ENCODE assay signal across 1 cellular context in the genomic region with DNA sequence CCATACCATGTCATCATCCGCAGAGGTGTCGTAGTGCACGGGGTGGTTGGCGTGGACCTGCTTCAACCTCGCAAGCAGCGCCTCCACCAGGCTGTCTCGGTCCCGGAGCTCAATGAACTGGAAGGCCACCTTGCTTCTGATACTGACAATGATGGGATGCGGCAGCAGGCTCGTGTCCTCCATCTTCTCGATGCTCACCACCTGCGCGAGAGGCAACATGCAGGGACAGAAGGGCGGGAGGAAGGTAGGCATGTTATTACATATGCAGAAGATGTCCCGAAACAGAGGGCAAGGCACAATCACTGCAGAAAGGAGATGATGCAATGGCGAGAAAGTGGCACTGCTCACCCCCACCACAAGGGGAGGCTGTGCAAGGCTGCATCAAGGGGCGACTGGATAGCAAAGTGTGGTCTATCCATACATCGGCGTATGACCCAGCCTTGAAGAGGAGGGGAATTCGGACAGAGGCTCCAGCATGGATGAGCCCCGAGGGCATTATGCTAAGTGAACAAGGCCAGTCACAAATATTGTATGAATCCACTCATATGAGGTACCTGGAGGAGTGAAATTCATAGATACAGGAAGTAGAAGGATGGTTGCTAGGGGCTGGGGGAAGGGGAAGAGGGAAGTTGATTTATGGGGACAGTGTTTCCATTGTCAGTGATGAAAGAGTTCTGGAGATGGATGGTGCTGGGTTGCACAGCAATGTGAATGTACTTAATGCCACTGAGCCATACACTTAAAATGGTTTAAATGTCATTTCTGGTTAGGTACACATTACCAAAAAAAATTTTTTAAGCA.
TF ChIP-seq lines count a peak whose summit lies in the region.

No MANE protein-coding gene starts in this region.

TF ChIP-seq in HepG2, 621 proteins besides CTCF, POLR2A, EP300 and RAD21 (continued from another document and continues in another):
- TF ChIP-seq, protein P1, sequence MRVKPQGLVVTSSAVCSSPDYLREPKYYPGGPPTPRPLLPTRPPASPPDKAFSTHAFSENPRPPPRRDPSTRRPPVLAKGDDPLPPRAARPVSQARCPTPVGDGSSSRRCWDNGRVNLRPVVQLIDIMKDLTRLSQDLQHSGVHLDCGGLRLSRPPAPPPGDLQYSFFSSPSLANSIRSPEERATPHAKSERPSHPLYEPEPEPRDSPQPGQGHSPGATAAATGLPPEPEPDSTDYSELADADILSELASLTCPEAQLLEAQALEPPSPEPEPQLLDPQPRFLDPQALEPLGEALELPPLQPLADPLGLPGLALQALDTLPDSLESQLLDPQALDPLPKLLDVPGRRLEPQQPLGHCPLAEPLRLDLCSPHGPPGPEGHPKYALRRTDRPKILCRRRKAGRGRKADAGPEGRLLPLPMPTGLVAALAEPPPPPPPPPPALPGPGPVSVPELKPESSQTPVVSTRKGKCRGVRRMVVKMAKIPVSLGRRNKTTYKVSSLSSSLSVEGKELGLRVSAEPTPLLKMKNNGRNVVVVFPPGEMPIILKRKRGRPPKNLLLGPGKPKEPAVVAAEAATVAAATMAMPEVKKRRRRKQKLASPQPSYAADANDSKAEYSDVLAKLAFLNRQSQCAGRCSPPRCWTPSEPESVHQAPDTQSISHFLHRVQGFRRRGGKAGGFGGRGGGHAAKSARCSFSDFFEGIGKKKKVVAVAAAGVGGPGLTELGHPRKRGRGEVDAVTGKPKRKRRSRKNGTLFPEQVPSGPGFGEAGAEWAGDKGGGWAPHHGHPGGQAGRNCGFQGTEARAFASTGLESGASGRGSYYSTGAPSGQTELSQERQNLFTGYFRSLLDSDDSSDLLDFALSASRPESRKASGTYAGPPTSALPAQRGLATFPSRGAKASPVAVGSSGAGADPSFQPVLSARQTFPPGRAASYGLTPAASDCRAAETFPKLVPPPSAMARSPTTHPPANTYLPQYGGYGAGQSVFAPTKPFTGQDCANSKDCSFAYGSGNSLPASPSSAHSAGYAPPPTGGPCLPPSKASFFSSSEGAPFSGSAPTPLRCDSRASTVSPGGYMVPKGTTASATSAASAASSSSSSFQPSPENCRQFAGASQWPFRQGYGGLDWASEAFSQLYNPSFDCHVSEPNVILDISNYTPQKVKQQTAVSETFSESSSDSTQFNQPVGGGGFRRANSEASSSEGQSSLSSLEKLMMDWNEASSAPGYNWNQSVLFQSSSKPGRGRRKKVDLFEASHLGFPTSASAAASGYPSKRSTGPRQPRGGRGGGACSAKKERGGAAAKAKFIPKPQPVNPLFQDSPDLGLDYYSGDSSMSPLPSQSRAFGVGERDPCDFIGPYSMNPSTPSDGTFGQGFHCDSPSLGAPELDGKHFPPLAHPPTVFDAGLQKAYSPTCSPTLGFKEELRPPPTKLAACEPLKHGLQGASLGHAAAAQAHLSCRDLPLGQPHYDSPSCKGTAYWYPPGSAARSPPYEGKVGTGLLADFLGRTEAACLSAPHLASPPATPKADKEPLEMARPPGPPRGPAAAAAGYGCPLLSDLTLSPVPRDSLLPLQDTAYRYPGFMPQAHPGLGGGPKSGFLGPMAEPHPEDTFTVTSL (CRISPR knock-in tag; IDR thresholded peaks at IDR 0.05; ENCODE audit: borderline replicate concordance) = no peak
- TF ChIP-seq HOXA7 (CRISPR knock-in tag; IDR thresholded peaks at IDR 0.05) (no peak), NR2C2 (CRISPR knock-in tag; IDR thresholded peaks at IDR 0.05; ENCODE audit: borderline replicate concordance) (peak; percentile 37; the same call in 1 of the 2 replicates), ZMYM3 (CRISPR knock-in tag; IDR thresholded peaks at IDR 0.05) (no peak), SALL1 (CRISPR knock-in tag; IDR thresholded peaks at IDR 0.05) (peak; percentile 64), ZNF136 (CRISPR knock-in tag; IDR thresholded peaks at IDR 0.05; ENCODE audit: low read depth) (no peak), JUNB (CRISPR knock-in tag; IDR thresholded peaks at IDR 0.05; ENCODE audit: borderline replicate concordance) (no peak), MAZ (IDR thresholded peaks at IDR 0.05; ENCODE audit: borderline replicate concordance, low read depth, low read length) (no peak), MAZ (CRISPR knock-in tag; IDR thresholded peaks at IDR 0.05; ENCODE audit: low read depth) (no peak), ERF (CRISPR knock-in tag; IDR thresholded peaks at IDR 0.05) (peak; percentile 66; the same call in 1 of the 2 replicates), ZBTB42 (CRISPR knock-in tag; IDR thresholded peaks at IDR 0.05) (no peak), ZMAT3 (CRISPR knock-in tag; conservative IDR thresholded peaks at IDR 0.05) (0 out of 2 replicates have a peak, but pooled peaks have one; percentile 27), ZNF430 (CRISPR knock-in tag; IDR thresholded peaks at IDR 0.05) (no peak), NFKB2 (CRISPR knock-in tag; IDR thresholded peaks at IDR 0.05; ENCODE audit: borderline replicate concordance) (no peak), SP4 (CRISPR knock-in tag; IDR thresholded peaks at IDR 0.05) (0 out of 2 replicates have a peak, but pooled peaks have one; percentile 31), PHF8 (CRISPR knock-in tag; IDR thresholded peaks at IDR 0.05) (no peak), PAWR (CRISPR knock-in tag; IDR thresholded peaks at IDR 0.05; ENCODE audit: borderline replicate concordance) (no peak), GZF1 (CRISPR knock-in tag; IDR thresholded peaks at IDR 0.05) (no peak), HDAC2 (CRISPR knock-in tag; IDR thresholded peaks at IDR 0.05) (peak; percentile 58; the same call in 1 of the 2 replicates), KDM4B (CRISPR knock-in tag; IDR thresholded peaks at IDR 0.05) (peak; percentile 81; the same call in 1 of the 2 replicates), CENPT (CRISPR knock-in tag; IDR thresholded peaks at IDR 0.05; ENCODE audit: low read depth) (no peak), SPEN (CRISPR knock-in tag; IDR thresholded peaks at IDR 0.05; ENCODE audit: low read depth) (no peak), RXRB (CRISPR knock-in tag; IDR thresholded peaks at IDR 0.05; ENCODE audit: borderline replicate concordance) (peak; percentile 66), SNAI1 (CRISPR knock-in tag; IDR thresholded peaks at IDR 0.05; ENCODE audit: borderline replicate concordance) (no peak)
- TF ChIP-seq, protein P2, sequence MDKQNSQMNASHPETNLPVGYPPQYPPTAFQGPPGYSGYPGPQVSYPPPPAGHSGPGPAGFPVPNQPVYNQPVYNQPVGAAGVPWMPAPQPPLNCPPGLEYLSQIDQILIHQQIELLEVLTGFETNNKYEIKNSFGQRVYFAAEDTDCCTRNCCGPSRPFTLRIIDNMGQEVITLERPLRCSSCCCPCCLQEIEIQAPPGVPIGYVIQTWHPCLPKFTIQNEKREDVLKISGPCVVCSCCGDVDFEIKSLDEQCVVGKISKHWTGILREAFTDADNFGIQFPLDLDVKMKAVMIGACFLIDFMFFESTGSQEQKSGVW (CRISPR knock-in tag; IDR thresholded peaks at IDR 0.05; ENCODE audit: borderline replicate concordance) = no peak
- TF ChIP-seq, protein P3, sequence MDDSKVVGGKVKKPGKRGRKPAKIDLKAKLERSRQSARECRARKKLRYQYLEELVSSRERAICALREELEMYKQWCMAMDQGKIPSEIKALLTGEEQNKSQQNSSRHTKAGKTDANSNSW (CRISPR knock-in tag; IDR thresholded peaks at IDR 0.05; ENCODE audit: borderline replicate concordance) = no peak
- TF ChIP-seq, protein P4, sequence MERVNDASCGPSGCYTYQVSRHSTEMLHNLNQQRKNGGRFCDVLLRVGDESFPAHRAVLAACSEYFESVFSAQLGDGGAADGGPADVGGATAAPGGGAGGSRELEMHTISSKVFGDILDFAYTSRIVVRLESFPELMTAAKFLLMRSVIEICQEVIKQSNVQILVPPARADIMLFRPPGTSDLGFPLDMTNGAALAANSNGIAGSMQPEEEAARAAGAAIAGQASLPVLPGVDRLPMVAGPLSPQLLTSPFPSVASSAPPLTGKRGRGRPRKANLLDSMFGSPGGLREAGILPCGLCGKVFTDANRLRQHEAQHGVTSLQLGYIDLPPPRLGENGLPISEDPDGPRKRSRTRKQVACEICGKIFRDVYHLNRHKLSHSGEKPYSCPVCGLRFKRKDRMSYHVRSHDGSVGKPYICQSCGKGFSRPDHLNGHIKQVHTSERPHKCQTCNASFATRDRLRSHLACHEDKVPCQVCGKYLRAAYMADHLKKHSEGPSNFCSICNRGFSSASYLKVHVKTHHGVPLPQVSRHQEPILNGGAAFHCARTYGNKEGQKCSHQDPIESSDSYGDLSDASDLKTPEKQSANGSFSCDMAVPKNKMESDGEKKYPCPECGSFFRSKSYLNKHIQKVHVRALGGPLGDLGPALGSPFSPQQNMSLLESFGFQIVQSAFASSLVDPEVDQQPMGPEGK (CRISPR knock-in tag; IDR thresholded peaks at IDR 0.05) = 0 out of 2 replicates have a peak, but pooled peaks have one; percentile 42
- TF ChIP-seq, protein P5, sequence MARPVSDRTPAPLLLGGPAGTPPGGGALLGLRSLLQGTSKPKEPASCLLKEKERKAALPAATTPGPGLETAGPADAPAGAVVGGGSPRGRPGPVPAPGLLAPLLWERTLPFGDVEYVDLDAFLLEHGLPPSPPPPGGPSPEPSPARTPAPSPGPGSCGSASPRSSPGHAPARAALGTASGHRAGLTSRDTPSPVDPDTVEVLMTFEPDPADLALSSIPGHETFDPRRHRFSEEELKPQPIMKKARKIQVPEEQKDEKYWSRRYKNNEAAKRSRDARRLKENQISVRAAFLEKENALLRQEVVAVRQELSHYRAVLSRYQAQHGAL (CRISPR knock-in tag; IDR thresholded peaks at IDR 0.05; ENCODE audit: not compliant biosample characterization) = no peak
- TF ChIP-seq, protein P6, sequence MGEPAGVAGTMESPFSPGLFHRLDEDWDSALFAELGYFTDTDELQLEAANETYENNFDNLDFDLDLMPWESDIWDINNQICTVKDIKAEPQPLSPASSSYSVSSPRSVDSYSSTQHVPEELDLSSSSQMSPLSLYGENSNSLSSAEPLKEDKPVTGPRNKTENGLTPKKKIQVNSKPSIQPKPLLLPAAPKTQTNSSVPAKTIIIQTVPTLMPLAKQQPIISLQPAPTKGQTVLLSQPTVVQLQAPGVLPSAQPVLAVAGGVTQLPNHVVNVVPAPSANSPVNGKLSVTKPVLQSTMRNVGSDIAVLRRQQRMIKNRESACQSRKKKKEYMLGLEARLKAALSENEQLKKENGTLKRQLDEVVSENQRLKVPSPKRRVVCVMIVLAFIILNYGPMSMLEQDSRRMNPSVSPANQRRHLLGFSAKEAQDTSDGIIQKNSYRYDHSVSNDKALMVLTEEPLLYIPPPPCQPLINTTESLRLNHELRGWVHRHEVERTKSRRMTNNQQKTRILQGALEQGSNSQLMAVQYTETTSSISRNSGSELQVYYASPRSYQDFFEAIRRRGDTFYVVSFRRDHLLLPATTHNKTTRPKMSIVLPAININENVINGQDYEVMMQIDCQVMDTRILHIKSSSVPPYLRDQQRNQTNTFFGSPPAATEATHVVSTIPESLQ (CRISPR knock-in tag; conservative IDR thresholded peaks at IDR 0.05) = no peak
- TF ChIP-seq, protein P7, sequence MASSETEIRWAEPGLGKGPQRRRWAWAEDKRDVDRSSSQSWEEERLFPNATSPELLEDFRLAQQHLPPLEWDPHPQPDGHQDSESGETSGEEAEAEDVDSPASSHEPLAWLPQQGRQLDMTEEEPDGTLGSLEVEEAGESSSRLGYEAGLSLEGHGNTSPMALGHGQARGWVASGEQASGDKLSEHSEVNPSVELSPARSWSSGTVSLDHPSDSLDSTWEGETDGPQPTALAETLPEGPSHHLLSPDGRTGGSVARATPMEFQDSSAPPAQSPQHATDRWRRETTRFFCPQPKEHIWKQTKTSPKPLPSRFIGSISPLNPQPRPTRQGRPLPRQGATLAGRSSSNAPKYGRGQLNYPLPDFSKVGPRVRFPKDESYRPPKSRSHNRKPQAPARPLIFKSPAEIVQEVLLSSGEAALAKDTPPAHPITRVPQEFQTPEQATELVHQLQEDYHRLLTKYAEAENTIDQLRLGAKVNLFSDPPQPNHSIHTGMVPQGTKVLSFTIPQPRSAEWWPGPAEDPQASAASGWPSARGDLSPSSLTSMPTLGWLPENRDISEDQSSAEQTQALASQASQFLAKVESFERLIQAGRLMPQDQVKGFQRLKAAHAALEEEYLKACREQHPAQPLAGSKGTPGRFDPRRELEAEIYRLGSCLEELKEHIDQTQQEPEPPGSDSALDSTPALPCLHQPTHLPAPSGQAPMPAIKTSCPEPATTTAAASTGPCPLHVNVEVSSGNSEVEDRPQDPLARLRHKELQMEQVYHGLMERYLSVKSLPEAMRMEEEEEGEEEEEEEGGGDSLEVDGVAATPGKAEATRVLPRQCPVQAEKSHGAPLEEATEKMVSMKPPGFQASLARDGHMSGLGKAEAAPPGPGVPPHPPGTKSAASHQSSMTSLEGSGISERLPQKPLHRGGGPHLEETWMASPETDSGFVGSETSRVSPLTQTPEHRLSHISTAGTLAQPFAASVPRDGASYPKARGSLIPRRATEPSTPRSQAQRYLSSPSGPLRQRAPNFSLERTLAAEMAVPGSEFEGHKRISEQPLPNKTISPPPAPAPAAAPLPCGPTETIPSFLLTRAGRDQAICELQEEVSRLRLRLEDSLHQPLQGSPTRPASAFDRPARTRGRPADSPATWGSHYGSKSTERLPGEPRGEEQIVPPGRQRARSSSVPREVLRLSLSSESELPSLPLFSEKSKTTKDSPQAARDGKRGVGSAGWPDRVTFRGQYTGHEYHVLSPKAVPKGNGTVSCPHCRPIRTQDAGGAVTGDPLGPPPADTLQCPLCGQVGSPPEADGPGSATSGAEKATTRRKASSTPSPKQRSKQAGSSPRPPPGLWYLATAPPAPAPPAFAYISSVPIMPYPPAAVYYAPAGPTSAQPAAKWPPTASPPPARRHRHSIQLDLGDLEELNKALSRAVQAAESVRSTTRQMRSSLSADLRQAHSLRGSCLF (CRISPR knock-in tag; IDR thresholded peaks at IDR 0.05; ENCODE audit: borderline replicate concordance) = no peak
- TF ChIP-seq, protein P8, sequence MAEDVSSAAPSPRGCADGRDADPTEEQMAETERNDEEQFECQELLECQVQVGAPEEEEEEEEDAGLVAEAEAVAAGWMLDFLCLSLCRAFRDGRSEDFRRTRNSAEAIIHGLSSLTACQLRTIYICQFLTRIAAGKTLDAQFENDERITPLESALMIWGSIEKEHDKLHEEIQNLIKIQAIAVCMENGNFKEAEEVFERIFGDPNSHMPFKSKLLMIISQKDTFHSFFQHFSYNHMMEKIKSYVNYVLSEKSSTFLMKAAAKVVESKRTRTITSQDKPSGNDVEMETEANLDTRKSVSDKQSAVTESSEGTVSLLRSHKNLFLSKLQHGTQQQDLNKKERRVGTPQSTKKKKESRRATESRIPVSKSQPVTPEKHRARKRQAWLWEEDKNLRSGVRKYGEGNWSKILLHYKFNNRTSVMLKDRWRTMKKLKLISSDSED (CRISPR knock-in tag; IDR thresholded peaks at IDR 0.05) = no peak
- TF ChIP-seq, protein P9, sequence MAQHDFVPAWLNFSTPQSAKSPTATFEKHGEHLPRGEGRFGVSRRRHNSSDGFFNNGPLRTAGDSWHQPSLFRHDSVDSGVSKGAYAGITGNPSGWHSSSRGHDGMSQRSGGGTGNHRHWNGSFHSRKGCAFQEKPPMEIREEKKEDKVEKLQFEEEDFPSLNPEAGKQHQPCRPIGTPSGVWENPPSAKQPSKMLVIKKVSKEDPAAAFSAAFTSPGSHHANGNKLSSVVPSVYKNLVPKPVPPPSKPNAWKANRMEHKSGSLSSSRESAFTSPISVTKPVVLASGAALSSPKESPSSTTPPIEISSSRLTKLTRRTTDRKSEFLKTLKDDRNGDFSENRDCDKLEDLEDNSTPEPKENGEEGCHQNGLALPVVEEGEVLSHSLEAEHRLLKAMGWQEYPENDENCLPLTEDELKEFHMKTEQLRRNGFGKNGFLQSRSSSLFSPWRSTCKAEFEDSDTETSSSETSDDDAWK (CRISPR knock-in tag; IDR thresholded peaks at IDR 0.05) = no peak
